Comparison of ENCODE assay signal across 15 cellular contexts in the genomic region with DNA sequence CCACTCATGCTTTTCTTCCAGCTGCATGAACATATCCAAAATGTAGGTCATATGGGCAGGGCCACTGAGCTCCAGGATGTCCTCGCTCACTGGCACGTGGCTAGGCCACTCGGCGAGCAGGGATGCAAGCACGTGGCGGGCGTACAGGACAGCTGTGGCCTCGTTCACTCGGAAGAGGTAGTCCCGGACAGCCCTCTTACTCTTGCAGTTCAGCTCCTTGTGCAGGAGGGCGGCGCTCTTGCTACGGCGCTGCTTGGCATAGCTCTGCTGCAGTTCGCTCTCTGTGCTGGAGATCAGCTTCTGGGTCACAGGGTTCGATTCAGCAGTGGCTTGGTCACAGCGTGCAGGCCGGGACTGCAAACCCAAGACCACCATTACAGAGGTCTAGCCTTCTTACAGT. TPM values are rescaled to one million over a fixed set of nuclear protein-coding genes. Genes with fewer than 3 reads are reported as not detected.
DNase-seq lines count a peak whose midpoint lies in the region; ATAC-seq and TF ChIP-seq lines count a peak whose summit lies in the region.
"Had no signal": no experiment of that assay in that cellular context is flagged by ENCODE, and none has a peak within 500 bp of the region (broad histone marks: within the 10 kb centered on the region; RNA-seq: fewer than 3 reads in every experiment).

No MANE protein-coding gene starts in this region.

- no peak overlapping the region for H3K9ac ChIP-seq in OCI-LY1 (ENCODE audit: low read length)

- no peak for ATAC-seq in HG03520 (IDR thresholded peaks at IDR 0.05; ENCODE audit: unreplicated experiment)
- ATAC-seq: esophagus mucosa had no signal

- no peak overlapping the region for H3K27ac ChIP-seq in OCI-LY1 (ENCODE audit: low read depth, low read length, poor library complexity, severe bottlenecking)

- no peaks in the 10 kb centered on the region for H3F3A ChIP-seq in OCI-LY1 (ENCODE audit: insufficient read depth, low read length)

- DNase-seq in DMS53 (lab: John Stamatoyannopoulos, UW) (peak; percentile 37), DMS53 treated with DMSO at 0.1 percent for 48 hours (lab: John Stamatoyannopoulos, UW; ENCODE audit: unreplicated experiment) (no peak), epithelial cell of proximal tubule (ENCODE audit: low read depth) (no peak), H4 (ENCODE audit: low spot score) (no peak)
- DNase-seq in stimulated activated CD8-positive, alpha-beta memory T cell treated with anti-CD3 and anti-CD28 coated beads, Interleukin-4, amount 100 ng/mL, for 48 hours: peak; percentile 28
- DNase-seq in stimulated activated CD4-positive, alpha-beta T cell treated with anti-CD3 and anti-CD28 coated beads, Interleukin-15, amount 100 ng/mL, for 24 hours: no peak
- DNase-seq: 8988T; activated CD8-positive, alpha-beta memory T cell treated with anti-CD3 and anti-CD28 coated beads, Interleukin-2, amount 50 U/mL, for 48 hours; H7; NCI-H1436; NCI-H524 treated with DMSO at 0.1 percent for 48 hours had no signal

- no peaks in the 10 kb centered on the region for H3K9me3 ChIP-seq in OCI-LY1 (ENCODE audit: low read length)

- peak; percentile 67; the same call in 1 of the 2 replicates for TF ChIP-seq CTCF in OCI-LY1 (IDR thresholded peaks at IDR 0.05; ENCODE audit: low read length)
- peak; percentile 22 for TF ChIP-seq CTCF in epithelial cell of proximal tubule (conservative IDR thresholded peaks at IDR 0.05; ENCODE audit: low read depth, low read length)

- H3K4me2 ChIP-seq in OCI-LY1 (ENCODE audit: low read length): no peak overlapping the region

- peaks cover 72% of the 10 kb centered on the region for H3K36me3 ChIP-seq in OCI-LY1 (ENCODE audit: insufficient read depth, low read length)

- no peaks in the 10 kb centered on the region for H3K9me2 ChIP-seq in OCI-LY1 (ENCODE audit: low read depth, low read length)

- no peaks in the 10 kb centered on the region for H3K4me1 ChIP-seq in OCI-LY1 (ENCODE audit: insufficient read depth, low read length, severe bottlenecking)

- no peaks in the 10 kb centered on the region for H3K79me2 ChIP-seq in OCI-LY1 (ENCODE audit: insufficient read depth, low read length)

- H3K4me3 ChIP-seq in OCI-LY1 (ENCODE audit: low read depth, low read length, poor library complexity, severe bottlenecking): no peak overlapping the region
- no peak overlapping the region for H3K4me3 ChIP-seq in epithelial cell of proximal tubule (ENCODE audit: low read depth, low read length)

- no peaks in the 10 kb centered on the region for H4K20me1 ChIP-seq in OCI-LY1 (ENCODE audit: insufficient read depth, low read length)

- H3K27me3 ChIP-seq in OCI-LY1 (ENCODE audit: insufficient read depth, low read length): no peaks in the 10 kb centered on the region

- no peak overlapping the region for H2AFZ ChIP-seq in OCI-LY1 (ENCODE audit: low read length)

RNA-seq across cellular contexts. Expression of a gene that starts 53.1 kb away (rescaled TPM):
- total RNA-seq in epithelial cell of proximal tubule: 0.36 and 2.4 TPM in 2 replicates
- 0.04 TPM in 1 of 2 replicates, not detected in the other for total RNA-seq in H4 (2014; rRNA removed; shearing (Covaris generic))
- total RNA-seq: HT1080 had no signal

Comparison
In these comparisons a context has a peak if more than half of its experiments do, and no peak if none do; other contexts are left out.
1. DNase-seq: peak in DMS53 (single experiment) and stimulated activated CD8-positive, alpha-beta memory T cell treated with anti-CD3 and anti-CD28 coated beads, Interleukin-4, amount 100 ng/mL, for 48 hours (single experiment); none in DMS53 treated with DMSO at 0.1 percent for 48 hours (single experiment), epithelial cell of proximal tubule (single experiment), stimulated activated CD4-positive, alpha-beta T cell treated with anti-CD3 and anti-CD28 coated beads, Interleukin-15, amount 100 ng/mL, for 24 hours (single experiment) and H4 (single experiment).